ENCODE assay signal across 1 cellular context in genomic region chr3:184164648-184165330, GRCh38.
TF ChIP-seq lines count a peak whose summit lies in the region.

No MANE protein-coding gene starts in this region.

TF ChIP-seq in endothelial cell of umbilical vein, 7 proteins besides CTCF, POLR2A, EP300 and RAD21:
- TF ChIP-seq FOS (IDR thresholded peaks at IDR 0.05; ENCODE audit: borderline replicate concordance, insufficient read depth, low read length) (no peak), JUN (IDR thresholded peaks at IDR 0.05; ENCODE audit: borderline replicate concordance, insufficient read depth, insufficient read length, low read depth) (no peak), GATA2 (IDR thresholded peaks at IDR 0.05; ENCODE audit: insufficient read depth, insufficient read length, low read depth, low read length) (no peak), EZH2 (IDR thresholded peaks at IDR 0.05; ENCODE audit: borderline replicate concordance, low read depth, low read length, severe bottlenecking) (no peak), POLR2AphosphoS5 (IDR thresholded peaks at IDR 0.05; ENCODE audit: insufficient read depth, low read depth, low read length) (no peak), MYC (IDR thresholded peaks at IDR 0.05; ENCODE audit: low read depth, low read length) (no peak), MAX (IDR thresholded peaks at IDR 0.05; ENCODE audit: insufficient read depth, insufficient read length) (no peak)
